In the genomic region with DNA sequence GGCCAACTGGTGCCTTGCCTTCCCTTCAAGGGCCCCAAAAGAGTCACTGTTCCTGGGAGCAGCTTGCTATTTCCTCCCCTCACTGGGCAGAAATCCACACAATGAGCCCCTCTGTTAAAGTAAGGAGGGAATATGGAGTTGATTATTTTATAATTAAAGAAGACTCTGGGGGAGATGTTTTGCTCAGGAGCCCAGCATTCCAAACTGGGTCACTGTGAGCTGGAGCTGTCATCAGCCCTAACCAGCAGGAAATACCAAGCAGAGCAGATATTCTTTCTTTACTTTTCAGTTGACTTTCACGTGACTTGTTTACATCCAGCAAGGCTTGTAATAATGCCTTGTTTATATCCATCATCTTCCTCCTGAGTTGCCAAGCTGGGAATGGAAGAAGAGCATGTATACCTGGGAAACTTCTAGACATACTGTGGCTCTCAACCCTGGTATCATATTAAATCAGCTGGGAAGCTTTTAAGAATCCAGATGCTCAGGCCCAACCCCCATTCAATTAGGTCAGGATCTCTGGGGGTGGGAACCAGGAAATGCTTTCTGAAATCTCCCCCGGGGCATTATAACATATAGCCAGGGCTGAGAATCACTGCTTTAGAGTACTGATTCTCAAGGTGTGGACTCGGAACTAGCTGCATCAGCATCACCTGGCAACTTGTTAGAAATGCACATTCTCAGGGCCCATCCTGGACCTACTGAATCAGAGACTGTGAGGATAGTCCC, we compare ENCODE assay signal across 13 cellular contexts.
DNase-seq lines count a peak whose midpoint lies in the region; FAIRE-seq and TF ChIP-seq lines count a peak whose summit lies in the region.
"Had no signal": no experiment of that assay in that cellular context is flagged by ENCODE, and none has a peak within 500 bp of the region (broad histone marks: within the 10 kb centered on the region; RNA-seq: fewer than 3 reads in every experiment).

No MANE protein-coding gene starts in this region.

- peak overlapping the region; percentile 59 for H2AFZ ChIP-seq in endothelial cell of umbilical vein (ENCODE audit: low read depth, low read length)

- H3K4me3 Mint-ChIP-seq in CD8-positive, alpha-beta memory T cell: peak overlapping the region in 2 of 7 donors; percentile 10 to 32
- H3K4me3 Mint-ChIP-seq in neural crest cell: peak overlapping the region; percentile 61
- H3K4me3 Mint-ChIP-seq: activated naive CD4-positive, alpha-beta T cell treated with anti-CD3 and anti-CD28 coated beads for 36 hours; CD4-positive, alpha-beta T cell had no signal

- no peaks in the 10 kb centered on the region for H3K9me3 ChIP-seq in CD8-positive, alpha-beta memory T cell (ENCODE audit: low read length)
- no peaks in the 10 kb centered on the region for H3K9me3 ChIP-seq in endothelial cell of umbilical vein (replicated peaks; ENCODE audit: control insufficient read depth, insufficient read depth, low read length)
- H3K9me3 ChIP-seq: esophagus squamous epithelium had no signal

- no peaks in the 10 kb centered on the region for H3K4me1 ChIP-seq in CD8-positive, alpha-beta memory T cell (ENCODE audit: insufficient read depth, low read length)
- H3K4me1 ChIP-seq in endothelial cell of umbilical vein (ENCODE audit: control insufficient read depth, extremely low read depth, insufficient read depth, low read length): peaks cover 32% of the 10 kb centered on the region

- no peaks in the 10 kb centered on the region for H3K27me3 ChIP-seq in CD8-positive, alpha-beta memory T cell (ENCODE audit: insufficient read depth, low read length, poor library complexity, severe bottlenecking)
- no peaks in the 10 kb centered on the region for H3K27me3 ChIP-seq in endothelial cell of umbilical vein (ENCODE audit: control insufficient read depth in 2 of 2, insufficient read depth in 2 of 2, low read length in 2 of 2)
- H3K27me3 ChIP-seq: esophagus squamous epithelium had no signal

- DNase-seq in CD8-positive, alpha-beta memory T cell: no peak
- DNase-seq in HT1080 (ENCODE audit: low read depth) (peak; percentile 4), endothelial cell of umbilical vein (ENCODE audit: low read depth, low spot score) (peak; percentile 67), neural crest cell (ENCODE audit: low read depth, low spot score) (no peak), inferior parietal cortex (ENCODE audit: extremely low spot score) (no peak), germinal center (ENCODE audit: low spot score) (no peak)
- no peak for DNase-seq in activated CD8-positive, alpha-beta memory T cell treated with anti-CD3 and anti-CD28 coated beads, Interleukin-2, amount 50 U/mL, for 4 hours
- DNase-seq in activated CD8-positive, alpha-beta memory T cell treated with anti-CD3 and anti-CD28 coated beads for 24 hours: no peak
- DNase-seq: activated naive CD4-positive, alpha-beta T cell treated with anti-CD3 and anti-CD28 coated beads for 36 hours; CD4-positive, alpha-beta T cell; esophagus squamous epithelium; NCI-H524; posterior cingulate gyrus had no signal

- H3K9me3 Mint-ChIP-seq in CD8-positive, alpha-beta memory T cell: no peaks in the 10 kb centered on the region
- H3K9me3 Mint-ChIP-seq in neural crest cell: peaks cover 3% of the 10 kb centered on the region
- H3K9me3 Mint-ChIP-seq: activated naive CD4-positive, alpha-beta T cell treated with anti-CD3 and anti-CD28 coated beads for 36 hours had no signal

- H3K4me2 ChIP-seq in endothelial cell of umbilical vein (ENCODE audit: insufficient read depth, low read length): peak overlapping the region; percentile 49

- CTCF ChIA-PET in CD8-positive, alpha-beta memory T cell (lab: Charles Lee): no interaction called here
- CTCF ChIA-PET in endothelial cell of umbilical vein (lab: Charles Lee): interaction anchor here (0.5 to 0.9 kb wide), 3 partner anchors 9 to 260 kb away, joined by 3 read pairs; no protein-coding TSS in a partner anchor

- H3K79me2 ChIP-seq in endothelial cell of umbilical vein (ENCODE audit: control insufficient read depth, insufficient read depth, low read length): no peaks in the 10 kb centered on the region

- H3K36me3 ChIP-seq in CD8-positive, alpha-beta memory T cell (ENCODE audit: insufficient read depth, low read length): no peaks in the 10 kb centered on the region
- no peaks in the 10 kb centered on the region for H3K36me3 ChIP-seq in endothelial cell of umbilical vein (ENCODE audit: control insufficient read depth in 2 of 2, extremely low read depth in 1 of 2, insufficient read depth in 2 of 2, low read length in 2 of 2)
- H3K36me3 ChIP-seq: esophagus squamous epithelium had no signal

- H3K4me3 ChIP-seq in CD8-positive, alpha-beta memory T cell (ENCODE audit: low read length): no peak overlapping the region
- no peak overlapping the region for H3K4me3 ChIP-seq in endothelial cell of umbilical vein (replicated peaks in 1 of 3; ENCODE audit: insufficient read depth in 1 of 3, low read depth in 1 of 3, low read length in 3 of 3)
- H3K4me3 ChIP-seq: esophagus squamous epithelium had no signal

- no peak overlapping the region for H3K27ac ChIP-seq in CD8-positive, alpha-beta memory T cell (ENCODE audit: low read depth, low read length)
- H3K27ac ChIP-seq in endothelial cell of umbilical vein (ENCODE audit: insufficient read depth, low read depth, low read length): peak overlapping the region; percentile 39
- H3K27ac ChIP-seq: esophagus squamous epithelium had no signal

- H4K20me1 ChIP-seq in endothelial cell of umbilical vein (replicated peaks; ENCODE audit: control insufficient read depth, extremely low read depth, insufficient read depth, low read length): no peaks in the 10 kb centered on the region

- TF ChIP-seq POLR2A in endothelial cell of umbilical vein (IDR thresholded peaks at IDR 0.05; ENCODE audit: low read depth, low read length): no peak

- peaks cover 0 to 1% (median 0%) of the 10 kb centered on the region in 3 donors for H3K36me3 Mint-ChIP-seq in CD8-positive, alpha-beta memory T cell
- H3K36me3 Mint-ChIP-seq in neural crest cell (ENCODE audit: low read depth): no peaks in the 10 kb centered on the region

- no peaks in the 10 kb centered on the region for H3K9me1 ChIP-seq in endothelial cell of umbilical vein (replicated peaks; ENCODE audit: control insufficient read depth, extremely low read depth, insufficient read depth, low read length)

- H3K27ac Mint-ChIP-seq in CD8-positive, alpha-beta memory T cell: peak overlapping the region in 5 of 8 donors; percentile 11 to 79 (median 66)
- H3K27ac Mint-ChIP-seq in neural crest cell (ENCODE audit: unreplicated experiment): peak overlapping the region; percentile 45
- H3K27ac Mint-ChIP-seq: activated naive CD4-positive, alpha-beta T cell treated with anti-CD3 and anti-CD28 coated beads for 36 hours; CD4-positive, alpha-beta T cell had no signal

- H3K4me1 Mint-ChIP-seq in CD8-positive, alpha-beta memory T cell: peaks cover 12 to 27% (median 27%) of the 10 kb centered on the region in 3 donors
- peaks cover 34% of the 10 kb centered on the region for H3K4me1 Mint-ChIP-seq in neural crest cell

- BruUV-seq in endothelial cell of umbilical vein (replicated peaks; lab: Mats Ljungman, UMichigan): no TSS peak

- FAIRE-seq in endothelial cell of umbilical vein (lab: Jason Lieb, UNC): peak; percentile 59

- dilution Hi-C loops in endothelial cell of umbilical vein (cut with MboI; ENCODE audit: extremely low pct_ligation_motif_present, low sequenced_read_pairs): no loop called here

- intact Hi-C loops in endothelial cell of umbilical vein (cut with micrococcal nuclease): loop anchor here (1.0 kb wide), 2 partner anchors 9 to 31 kb away; no protein-coding TSS in a partner anchor

- POLR2A ChIA-PET in CD8-positive, alpha-beta memory T cell (lab: Charles Lee): no interaction called here
- POLR2A ChIA-PET in endothelial cell of umbilical vein (lab: Charles Lee): interaction anchor here (0.8 kb wide), 1 partner anchor 175 kb away, joined by 3 read pairs; a partner anchor contains a TSS

- H3K27me3 Mint-ChIP-seq in CD8-positive, alpha-beta memory T cell: no peaks in the 10 kb centered on the region
- H3K27me3 Mint-ChIP-seq in neural crest cell (ENCODE audit: low read depth): no peaks in the 10 kb centered on the region
- H3K27me3 Mint-ChIP-seq: CD4-positive, alpha-beta T cell had no signal

- TF ChIP-seq CTCF in endothelial cell of umbilical vein (IDR thresholded peaks at IDR 0.05; ENCODE audit: extremely low read depth in 1 of 2, insufficient read depth in 1 of 2, low read depth in 1 of 2, low read length in 2 of 2): no peak
- no peak for TF ChIP-seq CTCF in neural crest cell (conservative IDR thresholded peaks at IDR 0.05)

- no peak overlapping the region for H3K9ac ChIP-seq in endothelial cell of umbilical vein (replicated peaks; ENCODE audit: extremely low read depth, insufficient read depth, low read length)

TF ChIP-seq in endothelial cell of umbilical vein, 7 proteins besides CTCF, POLR2A, EP300 and RAD21:
- TF ChIP-seq EZH2 (IDR thresholded peaks at IDR 0.05; ENCODE audit: borderline replicate concordance, low read depth, low read length, severe bottlenecking): no peak
- no peak for TF ChIP-seq JUN (IDR thresholded peaks at IDR 0.05; ENCODE audit: borderline replicate concordance, insufficient read depth, insufficient read length, low read depth)
- TF ChIP-seq POLR2AphosphoS5 (IDR thresholded peaks at IDR 0.05; ENCODE audit: insufficient read depth, low read depth, low read length): no peak
- TF ChIP-seq FOS (IDR thresholded peaks at IDR 0.05; ENCODE audit: borderline replicate concordance, insufficient read depth, low read length): no peak
- TF ChIP-seq MYC (IDR thresholded peaks at IDR 0.05; ENCODE audit: low read depth, low read length): no peak
- TF ChIP-seq GATA2 (IDR thresholded peaks at IDR 0.05; ENCODE audit: insufficient read depth, insufficient read length, low read depth, low read length): no peak

Comparison
In these comparisons a context has a peak if more than half of its experiments do, and no peak if none do; other contexts are left out.
1. DNase-seq: peak in HT1080 (single experiment) and endothelial cell of umbilical vein (single experiment); none in CD8-positive, alpha-beta memory T cell (0 of 5), neural crest cell (single experiment), inferior parietal cortex (single experiment), germinal center (single experiment), activated CD8-positive, alpha-beta memory T cell treated with anti-CD3 and anti-CD28 coated beads, Interleukin-2, amount 50 U/mL, for 4 hours (single experiment) and activated CD8-positive, alpha-beta memory T cell treated with anti-CD3 and anti-CD28 coated beads for 24 hours (single experiment).